ENCODE assay signal across 11 cellular contexts in the genomic region with DNA sequence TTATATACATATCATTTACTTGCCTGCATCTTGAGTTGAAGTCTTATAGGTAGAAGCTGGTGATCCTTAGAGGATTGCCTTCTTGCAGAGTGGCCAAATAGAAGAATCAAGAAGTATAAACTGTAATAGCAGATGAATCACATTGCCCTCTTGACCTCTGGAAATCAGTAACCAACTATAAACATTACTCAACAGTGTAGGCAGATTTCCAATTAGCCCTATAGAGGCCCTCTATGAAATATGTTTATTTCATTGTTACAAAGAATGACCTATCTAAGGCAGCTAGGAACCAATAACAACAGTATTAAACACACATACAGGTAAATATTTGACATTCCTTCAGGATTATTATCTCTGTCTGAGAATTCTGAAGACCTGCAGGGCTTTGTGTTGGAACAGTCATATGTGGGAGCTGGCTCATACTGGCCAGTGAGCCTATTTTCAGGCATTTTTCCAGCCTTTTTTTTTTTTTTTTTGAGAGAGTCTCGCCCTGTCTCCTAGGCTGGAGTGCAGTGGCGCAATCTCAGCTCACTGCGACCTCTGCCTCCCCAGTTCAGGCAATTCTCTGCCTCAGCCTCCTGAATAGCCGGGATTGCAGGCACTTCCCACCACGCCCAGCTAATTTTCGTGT. TPM values are rescaled to one million over a fixed set of nuclear protein-coding genes. Genes with fewer than 3 reads are reported as not detected.
DNase-seq lines count a peak whose midpoint lies in the region; ATAC-seq and TF ChIP-seq lines count a peak whose summit lies in the region.
"Had no signal": no experiment of that assay in that cellular context is flagged by ENCODE, and none has a peak within 500 bp of the region (broad histone marks: within the 10 kb centered on the region; RNA-seq: fewer than 3 reads in every experiment).

No MANE protein-coding gene starts in this region.

- H4K20me1 ChIP-seq in Karpas-422 (ENCODE audit: insufficient read depth, low read depth, low read length): no peaks in the 10 kb centered on the region
- H4K20me1 ChIP-seq: BLaER1 treated with 17β-estradiol and CSF1 and Interleukin-3, amounts not matched to agents 10 nM and 100 nM had no signal

- no peak overlapping the region for H3K9ac ChIP-seq in Karpas-422 (ENCODE audit: low read length)
- H3K9ac ChIP-seq: BLaER1 treated with 17β-estradiol and CSF1 and Interleukin-3, amounts not matched to agents 10 nM and 100 nM had no signal

- no peak overlapping the region for H3K27ac ChIP-seq in AG04450 (ENCODE audit: low read depth, low read length)
- H3K27ac ChIP-seq in lung (ENCODE audit: low read depth in 1 of 2, low read length in 1 of 2): peak overlapping the region in 1 of 2 donors; percentile 70
- H3K27ac ChIP-seq in Karpas-422 (ENCODE audit: low read length): no peak overlapping the region
- H3K27ac ChIP-seq: BLaER1 treated with 17β-estradiol and CSF1 and Interleukin-3, amounts not matched to agents 10 nM and 100 nM had no signal

- POLR2A ChIA-PET in AG04450 (lab: Yijun Ruan, JAX): interaction anchor here (0.6 to 0.7 kb wide), 2 partner anchors 16 to 23 kb away, joined by 3 to 6 read pairs; no protein-coding TSS in a partner anchor

- DNase-seq in AG04450 (ENCODE audit: low read depth, low spot score): peak; percentile 18
- DNase-seq in LoVo (ENCODE audit: low spot score): peak; percentile 97
- DNase-seq in cardiac fibroblast (ENCODE audit: low read depth in 2 of 2): peak; percentile 78 to 84
- peak; percentile 35 for DNase-seq in lung (ENCODE audit: low spot score)
- no peak for DNase-seq in activated effector memory CD4-positive, alpha-beta T cell treated with Interleukin-2 at 50 U/mL for 16 hours
- no peak for DNase-seq in Karpas-422
- DNase-seq: activated CD4-positive, alpha-beta memory T cell treated with anti-CD3 and anti-CD28 coated beads for 36 hours; anterior cingulate cortex had no signal

- no peaks in the 10 kb centered on the region for H3K9me2 ChIP-seq in Karpas-422 (replicated peaks; ENCODE audit: insufficient read depth, low read length)

- H2AFZ ChIP-seq in Karpas-422 (ENCODE audit: low read length): no peak overlapping the region

- CTCF ChIA-PET in AG04450 (lab: Charles Lee): interaction anchor here (1.2 to 1.3 kb wide), 2 partner anchors 15 to 16 kb away, joined by 3 to 5 read pairs; no protein-coding TSS in a partner anchor

- WGBS in lung, 2 donors: 63 to 85% methylated on average over 6 of the region's 6 CpGs

- H3K79me2 ChIP-seq in Karpas-422 (ENCODE audit: low read length): no peaks in the 10 kb centered on the region

- H3K9me3 ChIP-seq in AG04450 (ENCODE audit: control insufficient read depth, insufficient read depth, low read length) (no peaks in the 10 kb centered on the region), lung (ENCODE audit: control insufficient read depth in 2 of 2, insufficient read depth in 1 of 2, low read length in 1 of 2) (no peaks in the 10 kb centered on the region), Karpas-422 (ENCODE audit: low read length) (no peaks in the 10 kb centered on the region; the same call in 1 of the 2 replicates)

- H3K36me3 ChIP-seq in lung (ENCODE audit: control insufficient read depth in 2 of 2, insufficient read depth in 2 of 2, low read length in 2 of 2): no peaks in the 10 kb centered on the region
- no peaks in the 10 kb centered on the region for H3K36me3 ChIP-seq in Karpas-422 (ENCODE audit: insufficient read depth, low read length)
- H3K36me3 ChIP-seq: BLaER1 treated with 17β-estradiol and CSF1 and Interleukin-3, amounts not matched to agents 10 nM and 100 nM had no signal

- no peak for TF ChIP-seq CTCF in AG04450 (IDR thresholded peaks at IDR 0.05; ENCODE audit: low read depth, low read length)
- no peak for TF ChIP-seq CTCF in cardiac fibroblast (IDR thresholded peaks at IDR 0.05; ENCODE audit: low read depth, low read length)
- TF ChIP-seq CTCF in lung (IDR thresholded peaks at IDR 0.05; ENCODE audit: control extremely low read depth, extremely low read depth): no peak

- H3K4me1 ChIP-seq in lung (ENCODE audit: control insufficient read depth in 2 of 2, insufficient read depth in 2 of 2, low read length in 2 of 2) (no peaks in the 10 kb centered on the region), Karpas-422 (ENCODE audit: low read length) (no peaks in the 10 kb centered on the region)

- H3K4me3 ChIP-seq in AG04450 (ENCODE audit: low read depth, low read length) (no peak overlapping the region), cardiac fibroblast (replicated peaks in 1 of 2; ENCODE audit: low read depth in 2 of 2, low read length in 2 of 2) (no peak overlapping the region), lung (no peak overlapping the region), Karpas-422 (ENCODE audit: low read length) (no peak overlapping the region)
- H3K4me3 ChIP-seq: BLaER1 treated with 17β-estradiol and CSF1 and Interleukin-3, amounts not matched to agents 10 nM and 100 nM had no signal

- H3K4me2 ChIP-seq in Karpas-422 (ENCODE audit: low read depth, low read length, poor library complexity, severe bottlenecking): no peak overlapping the region
- H3K4me2 ChIP-seq: BLaER1 treated with 17β-estradiol and CSF1 and Interleukin-3, amounts not matched to agents 10 nM and 100 nM had no signal

- H3K27me3 ChIP-seq in AG04450 (ENCODE audit: control insufficient read depth, insufficient read depth, low read length) (no peaks in the 10 kb centered on the region), lung (ENCODE audit: control insufficient read depth, insufficient read depth) (no peaks in the 10 kb centered on the region), Karpas-422 (ENCODE audit: low read length) (no peaks in the 10 kb centered on the region)

- ATAC-seq in lung (ENCODE audit: insufficient read depth, low FRiP score) (peak; percentile 78), GM18858 (IDR thresholded peaks at IDR 0.05; ENCODE audit: unreplicated experiment) (no peak), GM18873 (IDR thresholded peaks at IDR 0.05; ENCODE audit: low FRiP score, unreplicated experiment) (no peak)

RNA-seq across cellular contexts. Expression of gene SRI, which starts 7.2 kb away (rescaled TPM):
- polyA plus RNA-seq in AG04450 (2011; rRNA removed) (134 and 171 TPM in 2 replicates), lung (100 to 1,000 TPM in 1 of 2 donors, 10 to 100 TPM in 1; 58.2 to 107 TPM)
- 63.4 and 75.0 TPM in 2 replicates for polyA minus RNA-seq in AG04450 (2011; rRNA and poly(A)+ RNA removed)
- 100 to 1,000 TPM; 109 to 134 TPM for total RNA-seq in lung
- total RNA-seq in Karpas-422 (2014; rRNA removed; shearing (Covaris generic); ENCODE audit: low replicate concordance): 70.0 and 92.5 TPM in 2 replicates

Comparison
In these comparisons a context has a peak if more than half of its experiments do, and no peak if none do; other contexts are left out.
1. DNase-seq: peak in AG04450 (single experiment), LoVo (single experiment), cardiac fibroblast (2 of 2) and lung (single experiment); none in activated effector memory CD4-positive, alpha-beta T cell treated with Interleukin-2 at 50 U/mL for 16 hours (single experiment) and Karpas-422 (single experiment).